ENCODE assay signal across 9 cellular contexts in the genomic region with DNA sequence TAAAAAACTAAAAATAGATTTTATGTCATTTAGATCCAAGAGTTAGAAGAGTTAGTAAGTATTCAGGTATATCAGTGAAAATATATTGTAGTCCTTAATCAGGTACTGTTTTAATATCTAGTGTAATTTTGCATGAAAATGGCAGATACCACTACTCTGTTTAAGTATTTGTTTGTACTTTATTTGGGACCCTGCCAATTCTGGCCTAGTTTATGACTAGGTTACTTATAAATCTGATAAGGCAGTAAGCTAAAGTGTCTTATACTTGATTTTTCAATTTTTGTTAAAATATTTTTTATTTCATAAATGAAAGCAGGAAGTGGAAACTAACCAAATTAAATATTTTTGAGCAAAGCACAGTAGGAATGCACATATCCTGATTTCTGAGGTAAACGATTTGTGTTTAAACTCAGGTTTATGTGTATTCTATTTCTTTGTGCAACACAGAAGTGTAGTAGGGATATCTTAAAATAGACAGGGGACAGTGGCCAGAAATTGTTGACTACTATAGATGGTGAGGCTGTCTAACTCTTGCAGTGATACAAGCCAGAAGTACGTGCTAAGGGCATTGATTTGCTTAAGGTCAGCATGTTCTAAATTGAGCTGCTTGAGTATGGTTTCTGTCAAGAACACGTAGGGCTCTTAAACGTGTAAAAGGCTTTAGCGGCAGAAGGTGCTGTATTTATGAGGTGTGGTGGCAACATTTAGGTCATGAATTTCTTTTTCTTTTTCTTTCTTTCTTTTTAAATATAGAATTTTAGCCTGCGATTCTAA. TPM values are rescaled to one million over a fixed set of nuclear protein-coding genes. Genes with fewer than 3 reads are reported as not detected.
DNase-seq lines count a peak whose midpoint lies in the region; ATAC-seq and TF ChIP-seq lines count a peak whose summit lies in the region.
"Had no signal": no experiment of that assay in that cellular context is flagged by ENCODE, and none has a peak within 500 bp of the region (broad histone marks: within the 10 kb centered on the region; RNA-seq: fewer than 3 reads in every experiment).

No MANE protein-coding gene starts in this region.

- TF ChIP-seq POLR2A in stomach (IDR thresholded peaks at IDR 0.05) = no peak

- peak overlapping the region in 4 of 5 donors; percentile 42 to 79 (median 52) for H3K27ac ChIP-seq in stomach

- H3K9me3 ChIP-seq in stomach (no peaks in the 10 kb centered on the region), MG63 (no peaks in the 10 kb centered on the region)

- TF ChIP-seq EP300 in stomach (IDR thresholded peaks at IDR 0.05) = peak; percentile 81

- WGBS in stomach, 5 donors = 25 to 30% (median 28%) methylated on average over 6 of the region's 6 CpGs

- peaks cover 0 to 39% (median 23%) of the 10 kb centered on the region in 4 donors for H3K36me3 ChIP-seq in stomach
- H3K36me3 ChIP-seq in MG63 = peaks cover 21% of the 10 kb centered on the region

- peak; percentile 98 for ATAC-seq in GM19351 (IDR thresholded peaks at IDR 0.05; ENCODE audit: unreplicated experiment)
- ATAC-seq in HG03095 (IDR thresholded peaks at IDR 0.05; ENCODE audit: unreplicated experiment) = peak; percentile 94

- H3K4me3 ChIP-seq in fibroblast of mammary gland (ENCODE audit: control insufficient read depth, low read depth, low read length) = no peak overlapping the region
- H3K4me3 ChIP-seq in stomach = no peak overlapping the region
- no peak overlapping the region for H3K4me3 ChIP-seq in MG63

- peaks cover 29 to 90% (median 63%) of the 10 kb centered on the region in 4 donors for H3K4me1 ChIP-seq in stomach

- DNase-seq in fibroblast of mammary gland (ENCODE audit: low read depth) (peak; percentile 30), stomach (no peak), NCI-H510A treated with DMSO at 0.1 percent for 48 hours (lab: John Stamatoyannopoulos, UW) (no peak), MG63 (no peak)
- DNase-seq in activated CD8-positive, alpha-beta memory T cell treated with anti-CD3 and anti-CD28 coated beads for 24 hours = no peak
- DNase-seq in NK-92 treated with Interleukin-12 subunit alpha and Interleukin-12 subunit beta, amount 100 ng/mL, for 24 hours (lab: John Stamatoyannopoulos, UW) = no peak
- DNase-seq: activated CD8-positive, alpha-beta memory T cell treated with anti-CD3 and anti-CD28 coated beads, Interleukin-2, amount 50 U/mL, for 48 hours had no signal

- intact Hi-C loops in stomach (cut with DNase I; ENCODE audit: low total_unique reads) = no loop called here

- TF ChIP-seq CTCF in fibroblast of mammary gland (conservative IDR thresholded peaks at IDR 0.05; ENCODE audit: control insufficient read depth, insufficient read depth, low read depth, low read length) (no peak), stomach (IDR thresholded peaks at IDR 0.05) (no peak)

- no peaks in the 10 kb centered on the region for H3K27me3 ChIP-seq in stomach
- no peaks in the 10 kb centered on the region for H3K27me3 ChIP-seq in MG63

RNA-seq across cellular contexts. Expression of gene HIPK3, which starts 34.0 kb away (rescaled TPM):
- total RNA-seq in stomach = 100 to 1,000 TPM in 3 of 5 donors, 10 to 100 TPM in 2; 41.4 to 222 (median 113) TPM
- 10 to 100 TPM; 10.6 to 19.1 (median 18.4) TPM for polyA plus RNA-seq in stomach
- total RNA-seq in MG63 (2014; rRNA removed; shearing (Covaris generic); ENCODE audit: low replicate concordance) = 36.4 and 47.7 TPM in 2 replicates
